In the genomic region with DNA sequence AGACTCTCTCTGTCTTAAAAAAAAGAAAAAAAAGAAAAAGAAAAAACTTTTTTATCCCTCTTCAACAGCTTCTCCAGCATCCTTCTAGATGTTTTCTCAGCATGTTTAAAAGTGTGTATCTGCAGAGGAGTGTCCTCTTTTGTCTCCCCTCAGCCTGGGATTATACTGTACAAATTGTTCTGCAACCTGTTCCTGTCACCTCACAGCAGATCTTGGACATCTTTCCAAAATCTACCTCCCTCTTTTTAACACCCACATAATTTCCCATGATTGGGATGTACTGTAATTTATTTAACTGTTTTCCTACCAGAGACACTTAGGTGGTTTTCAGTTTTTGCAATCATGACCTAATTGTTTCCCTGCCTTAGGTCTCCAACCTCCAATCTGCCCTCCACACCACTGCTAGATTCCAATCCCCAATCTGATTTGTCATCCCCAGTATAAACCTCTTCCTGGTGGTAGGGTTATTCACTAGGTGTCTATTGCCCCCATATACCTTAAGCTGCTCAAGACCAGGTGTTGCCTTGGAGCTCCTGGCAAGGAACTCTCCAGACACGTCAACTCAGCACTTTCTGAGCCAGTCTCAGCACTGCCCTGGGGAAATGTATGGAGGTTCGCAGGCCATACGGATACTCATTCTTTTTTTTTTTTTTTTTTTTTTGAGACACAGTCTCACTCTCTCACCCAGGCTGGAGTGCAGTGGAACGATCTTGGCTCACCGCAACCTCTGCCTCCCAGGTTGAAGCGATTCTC, we compare ENCODE assay signal across 10 cellular contexts. TPM values are rescaled to one million over a fixed set of nuclear protein-coding genes. Genes with fewer than 3 reads are reported as not detected.
A peak's percentile ranks its signal among the peaks of the same experiment; 100 is the strongest.
DNase-seq lines count a peak whose midpoint lies in the region; ATAC-seq, FAIRE-seq and TF ChIP-seq lines count a peak whose summit lies in the region.
"Had no signal": no experiment of that assay in that cellular context is flagged by ENCODE, and none has a peak within 500 bp of the region (broad histone marks: within the 10 kb centered on the region; RNA-seq: fewer than 3 reads in every experiment).

No MANE protein-coding gene starts in this region.

- no peak for TF ChIP-seq CTCF in HepG2 (CRISPR knock-in tag; IDR thresholded peaks at IDR 0.05)

- CTCF ChIA-PET in HepG2 (lab: Yijun Ruan, JAX; ENCODE audit: low intra/inter-chr PET ratio, low total read pairs) = no interaction called here

- no peak for FAIRE-seq in HepG2 (lab: Jason Lieb, UNC)

- TF ChIP-seq POLR2A in HepG2 (IDR thresholded peaks at IDR 0.05; ENCODE audit: insufficient read depth in 1 of 2, low read depth in 2 of 2, low read length in 2 of 2) = no peak

- H3K9me3 Mint-ChIP-seq in T-helper 2 cell treated with Interferon-gamma antibody and Interleukin-4, amounts not matched to agents 5 μg/mL and 100 μg/mL, for 36 hours = no peaks in the 10 kb centered on the region
- peaks cover 1% of the 10 kb centered on the region for H3K9me3 Mint-ChIP-seq in activated naive CD8-positive, alpha-beta T cell treated with anti-CD3 and anti-CD28 coated beads for 36 hours

- H3K9me3 ChIP-seq in HepG2 (ENCODE audit: low read length) = no peaks in the 10 kb centered on the region
- H3K9me3 ChIP-seq: mucosa of descending colon had no signal

- TF ChIP-seq RAD21 in HepG2 (CRISPR knock-in tag; IDR thresholded peaks at IDR 0.05) = no peak

- no peaks in the 10 kb centered on the region for H3K36me3 ChIP-seq in HepG2 (replicated peaks in 1 of 2; ENCODE audit: control insufficient read depth in 1 of 2, insufficient read depth in 2 of 2, low read length in 2 of 2)

- TF ChIP-seq EP300 in HepG2 (IDR thresholded peaks at IDR 0.05; ENCODE audit: low read depth in 2 of 2, low read length in 2 of 2) = no peak
- no peak for TF ChIP-seq EP300 in HepG2 (CRISPR knock-in tag; IDR thresholded peaks at IDR 0.05; ENCODE audit: borderline replicate concordance)

- WGBS in HepG2 (ENCODE audit: low lambda C conversion rate) = 92% methylated on average over 6 of the region's 6 CpGs

- BruUV-seq in HepG2 (replicated peaks; lab: Mats Ljungman, UMichigan) = no TSS peak

- no peak overlapping the region for H3K9ac ChIP-seq in HepG2 (ENCODE audit: insufficient read depth, low read depth, low read length)

- no peak overlapping the region for H3K4me2 ChIP-seq in HepG2 (ENCODE audit: low read depth, low read length)

- H3K4me1 Mint-ChIP-seq in T-helper 2 cell treated with Interferon-gamma antibody and Interleukin-4, amounts not matched to agents 5 μg/mL and 100 μg/mL, for 36 hours (ENCODE audit: low read depth) = peaks cover 66% of the 10 kb centered on the region
- peaks cover 72% of the 10 kb centered on the region for H3K4me1 Mint-ChIP-seq in activated naive CD8-positive, alpha-beta T cell treated with anti-CD3 and anti-CD28 coated beads for 36 hours

- ATAC-seq in HepG2 = no peak

- no peaks in the 10 kb centered on the region for H3K27me3 Mint-ChIP-seq in T-helper 2 cell treated with Interferon-gamma antibody and Interleukin-4, amounts not matched to agents 5 μg/mL and 100 μg/mL, for 36 hours (ENCODE audit: low read depth)
- H3K27me3 Mint-ChIP-seq in activated naive CD8-positive, alpha-beta T cell treated with anti-CD3 and anti-CD28 coated beads for 36 hours = no peaks in the 10 kb centered on the region

- no peak overlapping the region for H3K27ac ChIP-seq in HepG2 (ENCODE audit: extremely low read length, insufficient read depth, low read length)

- intact Hi-C loops in HepG2 (cut with micrococcal nuclease; ENCODE audit: unreplicated experiment) = no loop called here

- POLR2A ChIA-PET in HepG2 (lab: Yijun Ruan, JAX) = interaction anchor here (1.8 to 5.8 kb wide), 4 partner anchors 14 to 65 kb away, joined by 5 to 155 read pairs (median 24); a partner anchor contains a TSS

- H3K79me2 ChIP-seq in HepG2 (ENCODE audit: insufficient read depth, low read length) = no peaks in the 10 kb centered on the region

- no peaks in the 10 kb centered on the region for H4K20me1 ChIP-seq in HepG2 (ENCODE audit: insufficient read depth, low read length)

- DNase-seq in T-helper 2 cell treated with Interferon-gamma antibody and Interleukin-4, amounts not matched to agents 5 μg/mL and 100 μg/mL, for 36 hours (ENCODE audit: low spot score) = no peak
- DNase-seq in T-helper 2 cell = no peak
- DNase-seq in activated naive CD8-positive, alpha-beta T cell treated with anti-CD3 and anti-CD28 coated beads for 36 hours = no peak
- DNase-seq in HepG2 (ENCODE audit: low spot score) = no peak
- DNase-seq in superior temporal gyrus (ENCODE audit: extremely low spot score) = peak; percentile 76
- no peak for DNase-seq in ureter (ENCODE audit: low spot score)
- DNase-seq in NCI-H2029 treated with DMSO at 0.1 percent for 48 hours (lab: John Stamatoyannopoulos, UW) = no peak
- no peak for DNase-seq in NCI-H146 treated with DMSO at 0.1 percent for 48 hours (lab: John Stamatoyannopoulos, UW; ENCODE audit: unreplicated experiment)
- DNase-seq: NCI-H1436 treated with DMSO at 0.1 percent for 48 hours had no signal

- peak overlapping the region; percentile 42 for H3K4me3 Mint-ChIP-seq in T-helper 2 cell treated with Interferon-gamma antibody and Interleukin-4, amounts not matched to agents 5 μg/mL and 100 μg/mL, for 36 hours
- no peak overlapping the region for H3K4me3 Mint-ChIP-seq in activated naive CD8-positive, alpha-beta T cell treated with anti-CD3 and anti-CD28 coated beads for 36 hours

- H3K36me3 Mint-ChIP-seq in T-helper 2 cell treated with Interferon-gamma antibody and Interleukin-4, amounts not matched to agents 5 μg/mL and 100 μg/mL, for 36 hours (ENCODE audit: low read depth) = no peaks in the 10 kb centered on the region
- peaks cover 3% of the 10 kb centered on the region for H3K36me3 Mint-ChIP-seq in activated naive CD8-positive, alpha-beta T cell treated with anti-CD3 and anti-CD28 coated beads for 36 hours

- no peak overlapping the region for H2AFZ ChIP-seq in HepG2 (ENCODE audit: low read length)

- H3K4me3 ChIP-seq in HepG2 (replicated peaks in 1 of 3; ENCODE audit: insufficient read depth in 1 of 3, low read depth in 2 of 3, low read length in 3 of 3) = no peak overlapping the region
- H3K4me3 ChIP-seq: mucosa of descending colon had no signal

- no peaks in the 10 kb centered on the region for H3K27me3 ChIP-seq in HepG2 (ENCODE audit: control insufficient read depth in 1 of 2, insufficient read depth in 2 of 2, low read length in 2 of 2)

- in situ Hi-C loops in HepG2 (cut with HindIII; ENCODE audit: extremely low pct_ligation_motif_present, low pct_unique_long_range_greater_than_20kb) = no loop called here

- peak overlapping the region; percentile 48 for H3K27ac Mint-ChIP-seq in T-helper 2 cell treated with Interferon-gamma antibody and Interleukin-4, amounts not matched to agents 5 μg/mL and 100 μg/mL, for 36 hours
- H3K27ac Mint-ChIP-seq in activated naive CD8-positive, alpha-beta T cell treated with anti-CD3 and anti-CD28 coated beads for 36 hours = peak overlapping the region; percentile 81

- H3K4me1 ChIP-seq in HepG2 (ENCODE audit: insufficient read depth, low read length) = peaks cover 89% of the 10 kb centered on the region

RNA-seq across cellular contexts. Expression of a gene that starts 17.6 kb away (rescaled TPM):
- total RNA-seq in activated naive CD8-positive, alpha-beta T cell treated with anti-CD3 and anti-CD28 coated beads for 36 hours = 100 to 1,000 TPM; 422 to 424 TPM
- total RNA-seq in HepG2 (2016; rRNA removed; fragmentation: Illumina TruSeq; extraction: Trizol) (35.2 and 35.6 TPM in 2 replicates), ureter (525 TPM)
- total RNA-seq in HepG2 (2016; cell fraction: cytosol; rRNA removed; fragmentation: Illumina TruSeq; extraction: Trizol; ENCODE audit: low read depth) = 17.3 and 17.4 TPM in 2 replicates
- total RNA-seq in HepG2 (2016; cell fraction: insoluble cytoplasmic fraction; rRNA removed; fragmentation: Illumina TruSeq; extraction: Trizol) = 35.9 and 37.2 TPM in 2 replicates
- 34.5 and 35.2 TPM in 2 replicates for total RNA-seq in HepG2 (2016; cell fraction: membrane; rRNA removed; fragmentation: Illumina TruSeq; extraction: Trizol)
- 19.2 and 19.4 TPM in 2 replicates for total RNA-seq in HepG2 (2016; cell fraction: nucleus; rRNA removed; fragmentation: Illumina TruSeq; extraction: Trizol)
- 40.7 and 78.9 TPM in 2 replicates for polyA plus RNA-seq in HepG2 (2011; rRNA removed)
- polyA plus RNA-seq in HepG2 (2011; cell fraction: cytosol; rRNA removed) = 47.3 and 59.3 TPM in 2 replicates
- 73.1 and 98.3 TPM in 2 replicates for polyA plus RNA-seq in HepG2 (2011; cell fraction: nucleus; rRNA removed)
- 82.2 and 137 TPM in 2 replicates for polyA plus RNA-seq in HepG2 (2012)
- polyA plus RNA-seq in HepG2 (2016; cell fraction: cytosol; fragmentation: Illumina TruSeq; extraction: Trizol; ENCODE audit: low read depth) = 3.8 and 5.2 TPM in 2 replicates
- polyA plus RNA-seq in HepG2 (2016; cell fraction: insoluble cytoplasmic fraction; fragmentation: Illumina TruSeq; extraction: Trizol; ENCODE audit: low read depth) = 24.9 and 26.7 TPM in 2 replicates
- 8.1 and 8.4 TPM in 2 replicates for polyA plus RNA-seq in HepG2 (2016; cell fraction: membrane; fragmentation: Illumina TruSeq; extraction: Trizol; ENCODE audit: low read depth)
- 27.3 and 28.4 TPM in 2 replicates for polyA plus RNA-seq in HepG2 (2016; cell fraction: nucleus; fragmentation: Illumina TruSeq; extraction: Trizol; ENCODE audit: insufficient read depth, low read depth)
- 150 and 161 TPM in 2 replicates for polyA minus RNA-seq in HepG2 (2011; rRNA and poly(A)+ RNA removed; ENCODE audit: low replicate concordance)
- polyA minus RNA-seq in HepG2 (2011; cell fraction: cytosol; rRNA and poly(A)+ RNA removed) = 74.7 and 77.2 TPM in 2 replicates
- 51.2 and 56.2 TPM in 2 replicates for polyA minus RNA-seq in HepG2 (2011; cell fraction: nucleus; rRNA and poly(A)+ RNA removed)

RNA-seq across cellular contexts. Expression of a gene that starts 40.1 kb away (rescaled TPM):
- total RNA-seq in activated naive CD8-positive, alpha-beta T cell treated with anti-CD3 and anti-CD28 coated beads for 36 hours = 10 to 100 TPM; 57.3 to 57.7 TPM
- 30.1 and 51.0 TPM in 2 replicates for total RNA-seq in HepG2 (2016; rRNA removed; fragmentation: Illumina TruSeq; extraction: Trizol)
- 5.7 and 7.9 TPM in 2 replicates for total RNA-seq in HepG2 (2016; cell fraction: cytosol; rRNA removed; fragmentation: Illumina TruSeq; extraction: Trizol; ENCODE audit: low read depth)
- 31.9 and 52.7 TPM in 2 replicates for total RNA-seq in HepG2 (2016; cell fraction: insoluble cytoplasmic fraction; rRNA removed; fragmentation: Illumina TruSeq; extraction: Trizol)
- total RNA-seq in HepG2 (2016; cell fraction: membrane; rRNA removed; fragmentation: Illumina TruSeq; extraction: Trizol) = 8.5 and 11.2 TPM in 2 replicates
- 19.7 and 20.4 TPM in 2 replicates for total RNA-seq in HepG2 (2016; cell fraction: nucleus; rRNA removed; fragmentation: Illumina TruSeq; extraction: Trizol)
- polyA plus RNA-seq in HepG2 (2011; rRNA removed) = 16.6 and 21.6 TPM in 2 replicates
- polyA plus RNA-seq in HepG2 (2011; cell fraction: cytosol; rRNA removed) = 12.4 and 18.1 TPM in 2 replicates
- 7.4 and 10.0 TPM in 2 replicates for polyA plus RNA-seq in HepG2 (2011; cell fraction: nucleus; rRNA removed)
- polyA plus RNA-seq in HepG2 (2012) = 23.8 and 25.1 TPM in 2 replicates
- 2.5 and 3.4 TPM in 2 replicates for polyA plus RNA-seq in HepG2 (2016; cell fraction: cytosol; fragmentation: Illumina TruSeq; extraction: Trizol; ENCODE audit: low read depth)
- 47.4 and 47.8 TPM in 2 replicates for polyA plus RNA-seq in HepG2 (2016; cell fraction: insoluble cytoplasmic fraction; fragmentation: Illumina TruSeq; extraction: Trizol; ENCODE audit: low read depth)
- polyA plus RNA-seq in HepG2 (2016; cell fraction: membrane; fragmentation: Illumina TruSeq; extraction: Trizol; ENCODE audit: low read depth) = 5.9 and 6.9 TPM in 2 replicates
- 22.3 and 27.0 TPM in 2 replicates for polyA plus RNA-seq in HepG2 (2016; cell fraction: nucleus; fragmentation: Illumina TruSeq; extraction: Trizol; ENCODE audit: insufficient read depth, low read depth)
- polyA minus RNA-seq in HepG2 (2011; rRNA and poly(A)+ RNA removed; ENCODE audit: low replicate concordance) = 21.8 and 33.7 TPM in 2 replicates
- polyA minus RNA-seq in HepG2 (2011; cell fraction: cytosol; rRNA and poly(A)+ RNA removed) = 16.5 and 21.2 TPM in 2 replicates
- polyA minus RNA-seq in HepG2 (2011; cell fraction: nucleus; rRNA and poly(A)+ RNA removed) = 25.8 and 32.3 TPM in 2 replicates
- 39.3 TPM for total RNA-seq in ureter

RNA-seq across cellular contexts. Expression of a gene that starts 40.3 kb away (rescaled TPM):
- 10 to 100 TPM; 71.0 to 81.8 TPM for total RNA-seq in activated naive CD8-positive, alpha-beta T cell treated with anti-CD3 and anti-CD28 coated beads for 36 hours
- total RNA-seq in HepG2 (2016; rRNA removed; fragmentation: Illumina TruSeq; extraction: Trizol) (74.8 and 95.6 TPM in 2 replicates), ureter (134 TPM)
- 91.2 and 103 TPM in 2 replicates for total RNA-seq in HepG2 (2016; cell fraction: cytosol; rRNA removed; fragmentation: Illumina TruSeq; extraction: Trizol; ENCODE audit: low read depth)
- total RNA-seq in HepG2 (2016; cell fraction: insoluble cytoplasmic fraction; rRNA removed; fragmentation: Illumina TruSeq; extraction: Trizol) = 76.8 and 94.9 TPM in 2 replicates
- 149 and 166 TPM in 2 replicates for total RNA-seq in HepG2 (2016; cell fraction: membrane; rRNA removed; fragmentation: Illumina TruSeq; extraction: Trizol)
- 25.8 and 31.4 TPM in 2 replicates for total RNA-seq in HepG2 (2016; cell fraction: nucleus; rRNA removed; fragmentation: Illumina TruSeq; extraction: Trizol)
- 70.4 and 89.4 TPM in 2 replicates for polyA plus RNA-seq in HepG2 (2011; rRNA removed)
- 49.3 and 62.9 TPM in 2 replicates for polyA plus RNA-seq in HepG2 (2011; cell fraction: cytosol; rRNA removed)
- 10.9 and 14.2 TPM in 2 replicates for polyA plus RNA-seq in HepG2 (2011; cell fraction: nucleus; rRNA removed)
- 59.2 and 62.8 TPM in 2 replicates for polyA plus RNA-seq in HepG2 (2012)
- 138 and 184 TPM in 2 replicates for polyA plus RNA-seq in HepG2 (2016; cell fraction: cytosol; fragmentation: Illumina TruSeq; extraction: Trizol; ENCODE audit: low read depth)
- polyA plus RNA-seq in HepG2 (2016; cell fraction: insoluble cytoplasmic fraction; fragmentation: Illumina TruSeq; extraction: Trizol; ENCODE audit: low read depth) = 106 and 114 TPM in 2 replicates
- polyA plus RNA-seq in HepG2 (2016; cell fraction: membrane; fragmentation: Illumina TruSeq; extraction: Trizol; ENCODE audit: low read depth) = 159 and 184 TPM in 2 replicates
- polyA plus RNA-seq in HepG2 (2016; cell fraction: nucleus; fragmentation: Illumina TruSeq; extraction: Trizol; ENCODE audit: insufficient read depth, low read depth) = 52.6 and 58.6 TPM in 2 replicates
- polyA minus RNA-seq in HepG2 (2011; rRNA and poly(A)+ RNA removed; ENCODE audit: low replicate concordance) = 27.8 and 41.1 TPM in 2 replicates
- 13.3 and 15.2 TPM in 2 replicates for polyA minus RNA-seq in HepG2 (2011; cell fraction: cytosol; rRNA and poly(A)+ RNA removed)
- polyA minus RNA-seq in HepG2 (2011; cell fraction: nucleus; rRNA and poly(A)+ RNA removed) = 9.3 and 13.2 TPM in 2 replicates

Comparison
In these comparisons a context has a peak if more than half of its experiments do, and no peak if none do; other contexts are left out.
1. RNA of a gene that starts 17.6 kb away (total RNA-seq): 525 TPM in ureter (single experiment) and 422 to 424 TPM in activated naive CD8-positive, alpha-beta T cell treated with anti-CD3 and anti-CD28 coated beads for 36 hours; 17.3 to 37.2 TPM in HepG2; every median in the first group is over 10 times any median in the second.